10 cellular contexts compared by ENCODE assay signal in the genomic region with DNA sequence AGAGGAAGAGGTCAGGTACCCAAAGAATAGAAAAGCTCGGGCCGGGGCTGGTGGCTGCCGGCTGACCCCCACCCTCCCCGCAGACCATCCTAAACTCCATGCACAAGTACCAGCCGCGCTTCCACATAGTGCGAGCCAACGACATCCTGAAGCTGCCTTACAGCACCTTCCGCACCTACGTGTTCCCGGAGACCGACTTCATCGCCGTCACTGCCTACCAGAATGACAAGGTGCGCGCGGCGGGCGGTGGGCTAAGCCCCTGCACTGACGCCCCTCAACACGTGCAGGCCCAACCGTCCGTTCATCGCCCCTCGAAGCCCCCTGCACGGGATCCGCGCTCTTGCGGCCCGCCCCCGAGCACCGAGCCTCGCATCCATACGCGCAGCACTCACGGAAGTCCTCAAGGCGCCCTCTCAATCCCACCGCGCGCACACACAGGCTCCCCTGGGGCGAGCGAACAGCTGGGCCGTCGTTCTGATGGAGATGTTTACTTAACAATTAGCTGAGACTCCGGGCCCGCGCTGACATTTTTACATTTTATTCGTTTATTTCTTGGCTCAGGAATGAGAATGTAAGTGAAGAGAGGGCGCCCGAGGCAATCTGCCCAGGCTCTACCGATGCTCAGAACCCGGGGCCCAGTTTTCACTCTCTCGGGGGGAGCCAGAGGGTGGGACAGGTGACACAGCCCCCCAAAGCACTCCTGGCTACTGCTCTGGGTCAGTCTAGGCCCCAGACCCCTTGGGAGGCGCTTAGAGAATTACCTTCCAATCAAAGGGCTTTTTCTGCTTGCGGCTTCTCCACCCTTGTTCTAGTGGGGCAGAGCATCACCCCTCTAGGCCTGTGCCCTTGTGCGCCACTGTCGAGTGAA. TPM values are rescaled to one million over a fixed set of nuclear protein-coding genes. Genes with fewer than 3 reads are reported as not detected.
A peak's percentile ranks its signal among the peaks of the same experiment; 100 is the strongest.
DNase-seq lines count a peak whose midpoint lies in the region; ATAC-seq and TF ChIP-seq lines count a peak whose summit lies in the region.
"Had no signal": no experiment of that assay in that cellular context is flagged by ENCODE, and none has a peak within 500 bp of the region (broad histone marks: within the 10 kb centered on the region; RNA-seq: fewer than 3 reads in every experiment).

No MANE protein-coding gene starts in this region.

- no peaks in the 10 kb centered on the region for H3K9me3 Mint-ChIP-seq in progenitor cell of endocrine pancreas (ENCODE audit: low read depth)

- TF ChIP-seq CTCF in progenitor cell of endocrine pancreas (IDR thresholded peaks at IDR 0.05; ENCODE audit: unreplicated experiment) = no peak

- DNase-seq in DMS153 treated with DMSO at 0.1 percent for 48 hours (lab: John Stamatoyannopoulos, UW; ENCODE audit: unreplicated experiment) = peak; percentile 47
- peak; percentile 60 for DNase-seq in NCI-H510A (lab: John Stamatoyannopoulos, UW)
- DNase-seq in ecto neural progenitor cell (ENCODE audit: low spot score) = peak; percentile 77
- no peak for DNase-seq in progenitor cell of endocrine pancreas (ENCODE audit: low spot score, unreplicated experiment)
- no peak for DNase-seq in caudate nucleus (lab: John Stamatoyannopoulos, UW)
- no peak for DNase-seq in AG08396 (ENCODE audit: low spot score)
- DNase-seq in SIG-M5 treated with dmso at 0.1 percent for 504 hours (lab: John Stamatoyannopoulos, UW; ENCODE audit: unreplicated experiment) = no peak

- no peak for ATAC-seq in HG03521 (IDR thresholded peaks at IDR 0.05; ENCODE audit: unreplicated experiment)

- no peak overlapping the region for H3K27ac Mint-ChIP-seq in progenitor cell of endocrine pancreas

- H3K27ac ChIP-seq in caudate nucleus (ENCODE audit: low read depth, low read length) = no peak overlapping the region

- H3K36me3 Mint-ChIP-seq in progenitor cell of endocrine pancreas (ENCODE audit: insufficient read depth) = no peaks in the 10 kb centered on the region

- peaks cover 73% of the 10 kb centered on the region for H3K27me3 Mint-ChIP-seq in progenitor cell of endocrine pancreas

- H3K4me1 Mint-ChIP-seq in progenitor cell of endocrine pancreas (ENCODE audit: low read depth) = peaks cover 7% of the 10 kb centered on the region

- peak overlapping the region; percentile 33 for H3K4me3 Mint-ChIP-seq in progenitor cell of endocrine pancreas (ENCODE audit: low read depth)

RNA-seq across cellular contexts. Expression of a gene that starts 3.6 kb away (rescaled TPM):
- 1.1 and 3.6 TPM in 2 replicates for total RNA-seq in progenitor cell of endocrine pancreas
- total RNA-seq: T-helper 2 cell treated with Interferon-gamma antibody and Interleukin-4, amounts not matched to agents 100 ng/mL and 5 ng/mL, for 36 hours had no signal

RNA-seq across cellular contexts. Expression of a gene that starts 49.0 kb away (rescaled TPM):
- total RNA-seq in progenitor cell of endocrine pancreas = not detected in 2 replicates
- total RNA-seq: kidney epithelial cell; T-helper 2 cell treated with Interferon-gamma antibody and Interleukin-4, amounts not matched to agents 100 ng/mL and 5 ng/mL, for 36 hours had no signal

Comparison
In these comparisons a context has a peak if more than half of its experiments do, and no peak if none do; other contexts are left out.
1. DNase-seq: peak in DMS153 treated with DMSO at 0.1 percent for 48 hours (single experiment), NCI-H510A (single experiment) and ecto neural progenitor cell (single experiment); none in progenitor cell of endocrine pancreas (single experiment), caudate nucleus (0 of 61), AG08396 (single experiment) and SIG-M5 treated with dmso at 0.1 percent for 504 hours (single experiment).